11 cellular contexts compared by ENCODE assay signal in genomic region chr12:132629330-132629729, GRCh38. TPM values are rescaled to one million over a fixed set of nuclear protein-coding genes. Genes with fewer than 3 reads are reported as not detected.
"Had no signal": no experiment of that assay in that cellular context is flagged by ENCODE, and none has a peak within 500 bp of the region (broad histone marks: within the 10 kb centered on the region; RNA-seq: fewer than 3 reads in every experiment).

No MANE protein-coding gene starts in this region.

- FAIRE-seq: H1, H54, HTR-8/SVneo, K562 had no signal

- DNase-seq: H9, HCEC 1CT, HFFc6, IMR-90, KG1 had no signal

- ATAC-seq: GM23338, K562 had no signal

- H3K4me2 ChIP-seq: GM23338 had no signal

- H3K4me3 ChIP-seq: GM23338, K562 had no signal

- H2AFZ ChIP-seq: GM23338 had no signal

RNA-seq across cellular contexts. Expression of gene P2RX2, which starts 10.8 kb away (rescaled TPM):
- total RNA-seq: HFFc6, HT-29, IMR-90, K562 had no signal
- polyA plus RNA-seq: IMR-90, K562 had no signal

RNA-seq across cellular contexts. Expression of gene LRCOL1, which starts 18.9 kb away (rescaled TPM):
- total RNA-seq: H1, H9, HT-29, IMR-90, K562 had no signal
- polyA plus RNA-seq: GM23338, H1, K562 had no signal
